In the genomic region with DNA sequence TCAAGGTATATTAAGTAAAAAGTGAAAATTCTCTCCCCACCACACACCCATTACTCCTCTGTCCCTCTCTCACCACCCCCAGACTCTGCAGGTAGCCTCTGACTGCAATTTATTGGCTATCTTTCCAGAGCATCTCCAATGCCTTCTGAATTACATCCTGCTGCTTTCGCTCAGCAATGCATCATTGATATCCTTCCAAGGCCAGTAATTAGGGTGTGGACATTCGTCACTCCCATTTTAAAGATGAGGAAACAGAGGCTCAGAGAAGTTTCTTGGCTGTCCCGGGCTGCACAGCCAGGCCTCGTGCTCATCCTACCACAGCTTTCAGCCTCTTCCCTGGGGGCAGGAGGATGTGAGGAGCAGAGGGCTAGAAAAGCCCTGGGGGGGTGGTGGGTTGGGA, we compare ENCODE assay signal across 2 cellular contexts.
TF ChIP-seq lines count a peak whose summit lies in the region.

No MANE protein-coding gene starts in this region.

TF ChIP-seq in SK-N-SH, 30 proteins besides CTCF, POLR2A, EP300 and RAD21 (continued from another document):
- TF ChIP-seq ELF1 (IDR thresholded peaks at IDR 0.05) (no peak), SIN3A (IDR thresholded peaks at IDR 0.05; ENCODE audit: borderline replicate concordance, low read depth, low read length) (no peak), TAF1 (IDR thresholded peaks at IDR 0.05; ENCODE audit: borderline replicate concordance, low read depth, low read length) (no peak), MXI1 (IDR thresholded peaks at IDR 0.05; ENCODE audit: low read depth, low read length) (no peak)
- TF ChIP-seq, protein P1, sequence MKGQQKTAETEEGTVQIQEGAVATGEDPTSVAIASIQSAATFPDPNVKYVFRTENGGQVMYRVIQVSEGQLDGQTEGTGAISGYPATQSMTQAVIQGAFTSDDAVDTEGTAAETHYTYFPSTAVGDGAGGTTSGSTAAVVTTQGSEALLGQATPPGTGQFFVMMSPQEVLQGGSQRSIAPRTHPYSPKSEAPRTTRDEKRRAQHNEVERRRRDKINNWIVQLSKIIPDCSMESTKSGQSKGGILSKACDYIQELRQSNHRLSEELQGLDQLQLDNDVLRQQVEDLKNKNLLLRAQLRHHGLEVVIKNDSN (IDR thresholded peaks at IDR 0.05; ENCODE audit: borderline replicate concordance, low read depth), result no peak
- TF ChIP-seq, protein P2, sequence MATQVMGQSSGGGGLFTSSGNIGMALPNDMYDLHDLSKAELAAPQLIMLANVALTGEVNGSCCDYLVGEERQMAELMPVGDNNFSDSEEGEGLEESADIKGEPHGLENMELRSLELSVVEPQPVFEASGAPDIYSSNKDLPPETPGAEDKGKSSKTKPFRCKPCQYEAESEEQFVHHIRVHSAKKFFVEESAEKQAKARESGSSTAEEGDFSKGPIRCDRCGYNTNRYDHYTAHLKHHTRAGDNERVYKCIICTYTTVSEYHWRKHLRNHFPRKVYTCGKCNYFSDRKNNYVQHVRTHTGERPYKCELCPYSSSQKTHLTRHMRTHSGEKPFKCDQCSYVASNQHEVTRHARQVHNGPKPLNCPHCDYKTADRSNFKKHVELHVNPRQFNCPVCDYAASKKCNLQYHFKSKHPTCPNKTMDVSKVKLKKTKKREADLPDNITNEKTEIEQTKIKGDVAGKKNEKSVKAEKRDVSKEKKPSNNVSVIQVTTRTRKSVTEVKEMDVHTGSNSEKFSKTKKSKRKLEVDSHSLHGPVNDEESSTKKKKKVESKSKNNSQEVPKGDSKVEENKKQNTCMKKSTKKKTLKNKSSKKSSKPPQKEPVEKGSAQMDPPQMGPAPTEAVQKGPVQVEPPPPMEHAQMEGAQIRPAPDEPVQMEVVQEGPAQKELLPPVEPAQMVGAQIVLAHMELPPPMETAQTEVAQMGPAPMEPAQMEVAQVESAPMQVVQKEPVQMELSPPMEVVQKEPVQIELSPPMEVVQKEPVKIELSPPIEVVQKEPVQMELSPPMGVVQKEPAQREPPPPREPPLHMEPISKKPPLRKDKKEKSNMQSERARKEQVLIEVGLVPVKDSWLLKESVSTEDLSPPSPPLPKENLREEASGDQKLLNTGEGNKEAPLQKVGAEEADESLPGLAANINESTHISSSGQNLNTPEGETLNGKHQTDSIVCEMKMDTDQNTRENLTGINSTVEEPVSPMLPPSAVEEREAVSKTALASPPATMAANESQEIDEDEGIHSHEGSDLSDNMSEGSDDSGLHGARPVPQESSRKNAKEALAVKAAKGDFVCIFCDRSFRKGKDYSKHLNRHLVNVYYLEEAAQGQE (IDR thresholded peaks at IDR 0.05; ENCODE audit: low read depth, low read length), result no peak

TF ChIP-seq in SK-N-SH treated with all-trans-retinoic acid at 6 μM for 48 hours, 23 proteins besides CTCF, POLR2A, EP300 and RAD21 (continued from another document):
- TF ChIP-seq, protein P3, sequence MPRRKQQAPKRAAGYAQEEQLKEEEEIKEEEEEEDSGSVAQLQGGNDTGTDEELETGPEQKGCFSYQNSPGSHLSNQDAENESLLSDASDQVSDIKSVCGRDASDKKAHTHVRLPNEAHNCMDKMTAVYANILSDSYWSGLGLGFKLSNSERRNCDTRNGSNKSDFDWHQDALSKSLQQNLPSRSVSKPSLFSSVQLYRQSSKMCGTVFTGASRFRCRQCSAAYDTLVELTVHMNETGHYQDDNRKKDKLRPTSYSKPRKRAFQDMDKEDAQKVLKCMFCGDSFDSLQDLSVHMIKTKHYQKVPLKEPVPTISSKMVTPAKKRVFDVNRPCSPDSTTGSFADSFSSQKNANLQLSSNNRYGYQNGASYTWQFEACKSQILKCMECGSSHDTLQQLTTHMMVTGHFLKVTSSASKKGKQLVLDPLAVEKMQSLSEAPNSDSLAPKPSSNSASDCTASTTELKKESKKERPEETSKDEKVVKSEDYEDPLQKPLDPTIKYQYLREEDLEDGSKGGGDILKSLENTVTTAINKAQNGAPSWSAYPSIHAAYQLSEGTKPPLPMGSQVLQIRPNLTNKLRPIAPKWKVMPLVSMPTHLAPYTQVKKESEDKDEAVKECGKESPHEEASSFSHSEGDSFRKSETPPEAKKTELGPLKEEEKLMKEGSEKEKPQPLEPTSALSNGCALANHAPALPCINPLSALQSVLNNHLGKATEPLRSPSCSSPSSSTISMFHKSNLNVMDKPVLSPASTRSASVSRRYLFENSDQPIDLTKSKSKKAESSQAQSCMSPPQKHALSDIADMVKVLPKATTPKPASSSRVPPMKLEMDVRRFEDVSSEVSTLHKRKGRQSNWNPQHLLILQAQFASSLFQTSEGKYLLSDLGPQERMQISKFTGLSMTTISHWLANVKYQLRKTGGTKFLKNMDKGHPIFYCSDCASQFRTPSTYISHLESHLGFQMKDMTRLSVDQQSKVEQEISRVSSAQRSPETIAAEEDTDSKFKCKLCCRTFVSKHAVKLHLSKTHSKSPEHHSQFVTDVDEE (CRISPR knock-in tag; IDR thresholded peaks at IDR 0.05), result no peak
- TF ChIP-seq RARB (CRISPR knock-in tag; IDR thresholded peaks at IDR 0.05) (no peak), ZFP30 (CRISPR knock-in tag; IDR thresholded peaks at IDR 0.05) (no peak), ZNF565 (CRISPR knock-in tag; conservative IDR thresholded peaks at IDR 0.05; ENCODE audit: low read depth) (no peak), PPARA (CRISPR knock-in tag; IDR thresholded peaks at IDR 0.05; ENCODE audit: borderline replicate concordance) (no peak), TOX (CRISPR knock-in tag; IDR thresholded peaks at IDR 0.05; ENCODE audit: borderline replicate concordance) (no peak), ZFP3 (CRISPR knock-in tag; IDR thresholded peaks at IDR 0.05) (no peak), CSDC2 (CRISPR knock-in tag; IDR thresholded peaks at IDR 0.05) (no peak)
- TF ChIP-seq, protein P4, sequence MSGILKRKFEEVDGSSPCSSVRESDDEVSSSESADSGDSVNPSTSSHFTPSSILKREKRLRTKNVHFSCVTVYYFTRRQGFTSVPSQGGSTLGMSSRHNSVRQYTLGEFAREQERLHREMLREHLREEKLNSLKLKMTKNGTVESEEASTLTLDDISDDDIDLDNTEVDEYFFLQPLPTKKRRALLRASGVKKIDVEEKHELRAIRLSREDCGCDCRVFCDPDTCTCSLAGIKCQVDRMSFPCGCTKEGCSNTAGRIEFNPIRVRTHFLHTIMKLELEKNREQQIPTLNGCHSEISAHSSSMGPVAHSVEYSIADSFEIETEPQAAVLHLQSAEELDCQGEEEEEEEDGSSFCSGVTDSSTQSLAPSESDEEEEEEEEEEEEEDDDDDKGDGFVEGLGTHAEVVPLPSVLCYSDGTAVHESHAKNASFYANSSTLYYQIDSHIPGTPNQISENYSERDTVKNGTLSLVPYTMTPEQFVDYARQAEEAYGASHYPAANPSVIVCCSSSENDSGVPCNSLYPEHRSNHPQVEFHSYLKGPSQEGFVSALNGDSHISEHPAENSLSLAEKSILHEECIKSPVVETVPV (CRISPR knock-in tag; IDR thresholded peaks at IDR 0.05), result no peak
